In genomic region chr5:121969660-121970295, GRCh38 we compare ENCODE assay signal across 12 cellular contexts. TPM values are rescaled to one million over a fixed set of nuclear protein-coding genes. Genes with fewer than 3 reads are reported as not detected.
A peak's percentile ranks its signal among the peaks of the same experiment; 100 is the strongest.
DNase-seq lines count a peak whose midpoint lies in the region; ATAC-seq, FAIRE-seq and TF ChIP-seq lines count a peak whose summit lies in the region.
"Had no signal": no experiment of that assay in that cellular context is flagged by ENCODE, and none has a peak within 500 bp of the region (broad histone marks: within the 10 kb centered on the region; RNA-seq: fewer than 3 reads in every experiment).

No MANE protein-coding gene starts in this region.

- no peak overlapping the region for H3K27ac ChIP-seq in HEK293 (ENCODE audit: extremely low read depth, low read depth, low read length)
- H3K27ac ChIP-seq in K562 (ENCODE audit: extremely low read depth, low read depth, low read length), result no peak overlapping the region
- H3K27ac ChIP-seq in hepatocyte, result peak overlapping the region; percentile 80
- H3K27ac ChIP-seq in suprapubic skin, result peak overlapping the region; percentile 51

- POLR2A ChIA-PET in HEK293 (lab: Yijun Ruan, JAX), result no interaction called here
- POLR2A ChIA-PET in K562 (lab: Yijun Ruan, JAX), result no interaction called here

- TF ChIP-seq POLR2A in K562 (conservative IDR thresholded peaks at IDR 0.05) (no peak), suprapubic skin (IDR thresholded peaks at IDR 0.05) (no peak)

- no peak overlapping the region for H2AFZ ChIP-seq in K562 (ENCODE audit: low read depth, low read length)
- H2AFZ ChIP-seq in hepatocyte, result no peak overlapping the region

- intact Hi-C loops in K562 (cut with micrococcal nuclease), result no loop called here

- no peak overlapping the region for H3K4me2 ChIP-seq in K562 (ENCODE audit: insufficient read depth, low read length)
- peak overlapping the region; percentile 38 for H3K4me2 ChIP-seq in hepatocyte

- TF ChIP-seq EP300 in K562 (IDR thresholded peaks at IDR 0.05; ENCODE audit: low read length) (no peak), suprapubic skin (IDR thresholded peaks at IDR 0.05) (no peak)

- no peak for TF ChIP-seq CTCF in HEK293 (tag by site-specific recombination; IDR thresholded peaks at IDR 0.05)
- no peak for TF ChIP-seq CTCF in K562 (IDR thresholded peaks at IDR 0.05 in 2 of 3, conservative IDR thresholded peaks at IDR 0.05 in 1 of 3; ENCODE audit: insufficient read depth in 2 of 3, low read depth in 1 of 3, low read length in 3 of 3)
- no peak for TF ChIP-seq CTCF in hepatocyte (IDR thresholded peaks at IDR 0.05; ENCODE audit: poor library complexity)
- TF ChIP-seq CTCF in suprapubic skin (IDR thresholded peaks at IDR 0.05), result no peak

- WGBS in K562 (ENCODE audit: insufficient coverage, low coverage, missing lambda C conversion rate), result 77% methylated on average over 3 of the region's 3 CpGs
- WGBS in hepatocyte (ENCODE audit: low lambda C conversion rate, missing lambda C conversion rate), result 82% methylated on average over 3 of the region's 3 CpGs
- 54% methylated on average over 3 of the region's 3 CpGs for WGBS in suprapubic skin

- FAIRE-seq in K562 (lab: Jason Lieb, UNC), result no peak

- no peak for TF ChIP-seq RAD21 in K562 (CRISPR knock-in tag; conservative IDR thresholded peaks at IDR 0.05 in 1 of 2, IDR thresholded peaks at IDR 0.05 in 1 of 2)

- H3K79me2 ChIP-seq in K562 (ENCODE audit: control insufficient read depth, insufficient read depth, low read length) (peaks cover 95% of the 10 kb centered on the region), hepatocyte (peaks cover 87% of the 10 kb centered on the region)

- ATAC-seq in K562, result no peak
- no peak for ATAC-seq in GM19452 (IDR thresholded peaks at IDR 0.05; ENCODE audit: unreplicated experiment)
- ATAC-seq in HG03095 (IDR thresholded peaks at IDR 0.05; ENCODE audit: unreplicated experiment), result no peak

- H3K9ac ChIP-seq in K562 (ENCODE audit: insufficient read depth in 1 of 2, low read depth in 2 of 2, low read length in 2 of 2), result no peak overlapping the region

- H3K4me3 ChIP-seq in HEK293 (ENCODE audit: low read depth, low read length) (no peak overlapping the region), K562 (no peak overlapping the region), hepatocyte (no peak overlapping the region), suprapubic skin (no peak overlapping the region)
- H3K4me3 ChIP-seq: HAP-1 had no signal

- no peaks in the 10 kb centered on the region for H3K9me2 ChIP-seq in hepatocyte (replicated peaks; ENCODE audit: insufficient read depth)

- H3K27me3 ChIP-seq in K562 (ENCODE audit: control insufficient read depth in 2 of 2, insufficient read depth in 2 of 2, low read length in 2 of 2) (no peaks in the 10 kb centered on the region), hepatocyte (no peaks in the 10 kb centered on the region), suprapubic skin (no peaks in the 10 kb centered on the region)

- no peaks in the 10 kb centered on the region for H3K9me1 ChIP-seq in K562 (ENCODE audit: control insufficient read depth, insufficient read depth, low read length)

- in situ Hi-C loops in K562 (cut with MboI), result no loop called here

- no peaks in the 10 kb centered on the region for H3K9me3 ChIP-seq in HEK293 (ENCODE audit: control insufficient read depth, insufficient read depth, low read depth, low read length)
- H3K9me3 ChIP-seq in K562 (replicated peaks; ENCODE audit: control insufficient read depth, insufficient read depth, low read depth, low read length), result no peaks in the 10 kb centered on the region
- no peaks in the 10 kb centered on the region for H3K9me3 ChIP-seq in hepatocyte (ENCODE audit: low read depth)
- H3K9me3 ChIP-seq in suprapubic skin, result no peaks in the 10 kb centered on the region
- H3K9me3 ChIP-seq: HAP-1 had no signal

- H3K4me1 ChIP-seq in HEK293 (ENCODE audit: control insufficient read depth, insufficient read depth, low read length) (peaks cover 35% of the 10 kb centered on the region), K562 (replicated peaks in 1 of 2; ENCODE audit: control insufficient read depth in 2 of 2, insufficient read depth in 2 of 2, low read length in 2 of 2) (peaks cover 0 to 13% of the 10 kb centered on the region in 2 experiments; a peak in 3 of 5 replicates), hepatocyte (ENCODE audit: insufficient read depth) (peaks cover 4% of the 10 kb centered on the region), suprapubic skin (peaks cover 20% of the 10 kb centered on the region)

- H3K36me3 ChIP-seq in HEK293 (ENCODE audit: control insufficient read depth in 2 of 2, insufficient read depth in 1 of 2, low read length in 2 of 2), result no peaks in the 10 kb centered on the region
- H3K36me3 ChIP-seq in K562 (ENCODE audit: control insufficient read depth, insufficient read depth, low read length), result peaks cover 5% of the 10 kb centered on the region; the same call in 1 of the 3 replicates
- no peaks in the 10 kb centered on the region for H3K36me3 ChIP-seq in hepatocyte (replicated peaks; ENCODE audit: insufficient read depth, low read depth)
- no peaks in the 10 kb centered on the region for H3K36me3 ChIP-seq in suprapubic skin
- H3K36me3 ChIP-seq: HAP-1 had no signal

- DNase-seq in K562 (ENCODE audit: extremely low read depth in 1 of 4, low spot score in 3 of 4) (no peak), hepatocyte (ENCODE audit: low spot score) (no peak), suprapubic skin (ENCODE audit: low spot score in 2 of 2) (no peak), amniotic stem cell (lab: John Stamatoyannopoulos, UW) (no peak), retina (no peak)
- DNase-seq: activated naive CD8-positive, alpha-beta T cell treated with anti-CD3 and anti-CD28 coated beads for 36 hours; Karpas-422; NCI-H2107 had no signal

- CTCF ChIA-PET in HEK293 (lab: Yijun Ruan, JAX) (interaction anchor here (0.7 to 1.5 kb wide), 7 partner anchors 10 to 225 kb away, joined by 3 to 8 read pairs (median 5); partner anchors contain the start of gene LOX), K562 (lab: Yijun Ruan, JAX; ENCODE audit: low intra/inter-chr PET ratio) (no interaction called here)

- no peaks in the 10 kb centered on the region for H4K20me1 ChIP-seq in K562 (replicated peaks; ENCODE audit: control insufficient read depth, insufficient read depth, low read length)
- no peaks in the 10 kb centered on the region for H4K20me1 ChIP-seq in hepatocyte (ENCODE audit: insufficient read depth, poor library complexity, severe bottlenecking)

- no TSS peak for BruUV-seq in K562 (replicated peaks; lab: Mats Ljungman, UMichigan)

TF ChIP-seq in HEK293, 187 proteins besides CTCF, POLR2A, EP300 and RAD21 (continues in another document):
- no peak for TF ChIP-seq PBX3 (CRISPR knock-in tag; IDR thresholded peaks at IDR 0.05)
- no peak for TF ChIP-seq BCL11B (tag by site-specific recombination; IDR thresholded peaks at IDR 0.05; ENCODE audit: low read depth)

TF ChIP-seq in K562, 482 proteins besides CTCF, POLR2A, EP300 and RAD21 (continues in another document):
- no peak for TF ChIP-seq ZBTB8A (IDR thresholded peaks at IDR 0.05; ENCODE audit: partially characterized antibody)
- TF ChIP-seq ZNF778 (CRISPR knock-in tag; IDR thresholded peaks at IDR 0.05), result no peak
- TF ChIP-seq ZKSCAN8 (CRISPR knock-in tag; IDR thresholded peaks at IDR 0.05), result no peak
- TF ChIP-seq ZNF830 (CRISPR knock-in tag; IDR thresholded peaks at IDR 0.05), result no peak
- TF ChIP-seq TGIF2 (CRISPR knock-in tag; IDR thresholded peaks at IDR 0.05), result no peak
- TF ChIP-seq ELK1 (CRISPR knock-in tag; IDR thresholded peaks at IDR 0.05), result no peak
- TF ChIP-seq KHSRP (IDR thresholded peaks at IDR 0.05), result no peak
- TF ChIP-seq WHSC1 (IDR thresholded peaks at IDR 0.05; ENCODE audit: low read length), result no peak
- no peak for TF ChIP-seq RBM14 (IDR thresholded peaks at IDR 0.05; ENCODE audit: borderline replicate concordance, insufficient read depth, low read depth, low read length)

RNA-seq across cellular contexts. Expression of gene SRFBP1, which starts 8.0 kb away (rescaled TPM):
- total RNA-seq in K562 (2011; cell fraction: chromatin; rRNA removed; ENCODE audit: low replicate concordance), result 3.8 and 20.1 TPM in 2 replicates
- 1.8 and 3.7 TPM in 2 replicates for total RNA-seq in K562 (2011; cell fraction: nucleolus; rRNA removed)
- 7.1 and 9.3 TPM in 2 replicates for total RNA-seq in K562 (2011; cell fraction: nucleoplasm; rRNA removed)
- total RNA-seq in K562 (2014; rRNA removed) (11.3 and 13.0 TPM in 2 replicates), K562 (2014; rRNA removed; fragmentation: Illumina TruSeq; extraction: Trizol) (24.7 and 28.9 TPM in 2 replicates), K562 (2015; rRNA removed; fragmentation: Illumina TruSeq; extraction: Trizol) (25.4 and 30.0 TPM in 2 replicates), K562 (2021) (13.5 and 14.9 TPM in 2 replicates), hepatocyte (17.7 and 21.3 TPM in 2 replicates), suprapubic skin (10 to 100 TPM; 10.3 to 11.9 (median 10.5) TPM)
- polyA plus RNA-seq in K562 (2011; rRNA removed) (7.4 and 10.8 TPM in 2 replicates), K562 (2014; fragmentation: Illumina TruSeq; extraction: Trizol) (13.0 and 16.3 TPM in 2 replicates), K562 (2014; fragmentation: Nextera tagmentation; extraction: Ambion mirVana) (10 to 100 TPM; 16.1 to 17.0 TPM), K562 (2014; rRNA removed) (10.6 and 11.7 TPM in 2 replicates), hepatocyte (5.2 and 6.7 TPM in 2 replicates)
- 1.5 and 2.4 TPM in 2 replicates for polyA plus RNA-seq in K562 (2011; cell fraction: cytosol; rRNA removed)
- 1.7 and 2.4 TPM in 2 replicates for polyA plus RNA-seq in K562 (2011; cell fraction: nucleus; rRNA removed)
- polyA plus RNA-seq in K562 (2012), result 7.1 and 11.7 TPM in 2 replicates
- polyA minus RNA-seq in K562 (2011; rRNA and poly(A)+ RNA removed), result 10.8 and 13.1 TPM in 2 replicates
- 4.6 and 5.9 TPM in 2 replicates for polyA minus RNA-seq in K562 (2011; cell fraction: cytosol; rRNA and poly(A)+ RNA removed)
- 4.4 and 12.6 TPM in 2 replicates for polyA minus RNA-seq in K562 (2011; cell fraction: nucleus; rRNA and poly(A)+ RNA removed)

Comparison
In these comparisons a context has a peak if more than half of its experiments do, and no peak if none do; other contexts are left out.
1. H3K27ac ChIP-seq: peak in hepatocyte (single experiment) and suprapubic skin (single experiment); none in HEK293 (single experiment) and K562 (single experiment).